ENCODE assay signal across 10 cellular contexts in the genomic region with DNA sequence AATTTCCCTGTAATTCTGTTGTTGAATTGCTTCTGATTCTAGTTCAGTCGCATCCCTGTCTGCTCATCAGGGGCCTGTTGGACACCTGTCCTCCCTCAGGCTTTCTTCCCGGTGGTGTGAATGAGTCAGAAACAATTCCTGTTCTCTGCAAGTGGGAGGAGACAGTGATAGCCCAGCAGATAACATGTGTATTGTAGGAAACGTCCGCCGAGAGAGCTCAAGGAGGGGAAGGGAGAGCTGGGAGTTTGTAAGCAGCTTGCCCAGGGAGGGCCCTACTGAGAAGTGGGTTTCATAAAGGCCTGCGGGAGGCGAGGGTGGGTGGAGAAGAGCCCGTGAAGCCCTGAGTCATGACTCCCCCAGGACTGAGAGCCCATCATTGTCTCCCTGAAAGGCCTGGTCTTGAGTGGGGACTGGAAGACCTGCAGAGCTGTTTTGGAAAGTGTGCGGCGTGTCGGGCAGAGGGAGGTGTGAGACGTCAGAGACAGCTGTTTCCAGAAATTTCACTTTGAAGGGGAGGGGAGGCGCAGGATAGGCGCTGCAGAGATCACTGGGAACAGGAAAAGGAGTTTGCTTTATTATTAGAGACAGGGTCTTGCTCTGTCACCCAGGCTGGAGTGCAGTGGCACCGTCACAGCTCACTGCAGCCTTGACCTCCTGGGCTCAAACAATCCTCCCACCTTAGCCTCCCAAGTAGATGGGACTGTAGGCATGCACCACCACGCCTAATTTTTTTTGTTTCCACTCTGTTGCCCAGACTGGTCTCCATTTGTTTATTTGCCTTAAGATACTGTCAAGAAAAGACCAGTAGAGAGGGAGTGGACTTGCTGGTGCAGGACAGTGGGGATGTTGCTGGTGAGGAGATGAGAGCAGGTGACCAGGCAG. TPM values are rescaled to one million over a fixed set of nuclear protein-coding genes. Genes with fewer than 3 reads are reported as not detected.
DNase-seq lines count a peak whose midpoint lies in the region; ATAC-seq lines count a peak whose summit lies in the region.
"Had no signal": no experiment of that assay in that cellular context is flagged by ENCODE, and none has a peak within 500 bp of the region (broad histone marks: within the 10 kb centered on the region; RNA-seq: fewer than 3 reads in every experiment).

No MANE protein-coding gene starts in this region.

- no peaks in the 10 kb centered on the region for H3K9me3 Mint-ChIP-seq in naive B cell

- DNase-seq in Daoy (ENCODE audit: low read depth), result peak; percentile 76
- DNase-seq in NCI-H2227 (lab: John Stamatoyannopoulos, UW; ENCODE audit: unreplicated experiment), result peak; percentile 38
- DNase-seq in dermis blood vessel endothelial cell, result peak; percentile 82
- DNase-seq in naive B cell, result no peak
- no peak for DNase-seq in effector CD4-positive, alpha-beta T cell
- DNase-seq: NCI-H2171 had no signal

- H3K4me3 Mint-ChIP-seq in naive B cell, result no peak overlapping the region

- peak overlapping the region in 5 of 6 donors; percentile 8 to 84 (median 75) for H3K27ac Mint-ChIP-seq in naive B cell

- peaks cover 38 to 87% of the 10 kb centered on the region in 2 donors for H3K36me3 Mint-ChIP-seq in naive B cell

- no peak for ATAC-seq in naive B cell (ENCODE audit: low read depth in 2 of 2)
- ATAC-seq in GM21515 (IDR thresholded peaks at IDR 0.05; ENCODE audit: unreplicated experiment), result no peak
- ATAC-seq in GM18502 (IDR thresholded peaks at IDR 0.05; ENCODE audit: poor library complexity, unreplicated experiment), result no peak
- no peak for ATAC-seq in GM21825 (IDR thresholded peaks at IDR 0.05; ENCODE audit: unreplicated experiment)

- peaks cover 0 to 24% (median 12%) of the 10 kb centered on the region in 3 donors for H3K4me1 Mint-ChIP-seq in naive B cell

- H3K27me3 Mint-ChIP-seq in naive B cell, result no peaks in the 10 kb centered on the region

RNA-seq across cellular contexts. Expression of gene NADSYN1, which starts 35.3 kb away (rescaled TPM):
- 21.1 and 34.9 TPM in 2 replicates for total RNA-seq in Daoy (2014; rRNA removed; shearing (Covaris generic))
- 92.2 and 128 TPM in 2 replicates for total RNA-seq in dermis blood vessel endothelial cell
- 10 to 100 TPM; 22.2 to 41.6 (median 32.1) TPM for polyA plus RNA-seq in naive B cell (ENCODE audit: low read depth in 6 of 6)

RNA-seq across cellular contexts. Expression of gene KRTAP5-7, which starts 38.7 kb away (rescaled TPM):
- total RNA-seq in Daoy (2014; rRNA removed; shearing (Covaris generic)), result not detected in 2 replicates
- total RNA-seq in dermis blood vessel endothelial cell, result not detected in 2 replicates
- polyA plus RNA-seq in naive B cell (ENCODE audit: low read depth in 6 of 6), result not detected
- total RNA-seq: glomerular endothelial cell had no signal

RNA-seq across cellular contexts. Expression of gene DHCR7, which starts 40.1 kb away (rescaled TPM):
- 34.9 and 39.2 TPM in 2 replicates for total RNA-seq in Daoy (2014; rRNA removed; shearing (Covaris generic))
- total RNA-seq in dermis blood vessel endothelial cell, result 41.9 and 110 TPM in 2 replicates
- 10 to 100 TPM; 10.2 to 19.0 (median 15.3) TPM for polyA plus RNA-seq in naive B cell (ENCODE audit: low read depth in 6 of 6)

RNA-seq across cellular contexts. Expression of gene KRTAP5-8, which starts 49.5 kb away (rescaled TPM):
- not detected in 2 replicates for total RNA-seq in Daoy (2014; rRNA removed; shearing (Covaris generic))
- total RNA-seq in dermis blood vessel endothelial cell, result not detected in 2 replicates
- polyA plus RNA-seq in naive B cell (ENCODE audit: low read depth in 6 of 6), result not detected
- total RNA-seq: glomerular endothelial cell had no signal

RNA-seq across cellular contexts. Expression of gene KRTAP5-9, which starts 59.9 kb away (rescaled TPM):
- total RNA-seq in Daoy (2014; rRNA removed; shearing (Covaris generic)), result not detected in 2 replicates
- not detected in 2 replicates for total RNA-seq in dermis blood vessel endothelial cell
- under 1 TPM in 1 of 6 donors, not detected in 5; 0.27 TPM for polyA plus RNA-seq in naive B cell (ENCODE audit: low read depth in 6 of 6)
- total RNA-seq: glomerular endothelial cell had no signal

Comparison
In these comparisons a context has a peak if more than half of its experiments do, and no peak if none do; other contexts are left out.
1. DNase-seq: peak in Daoy (single experiment), NCI-H2227 (single experiment) and dermis blood vessel endothelial cell (single experiment); none in naive B cell (single experiment) and effector CD4-positive, alpha-beta T cell (single experiment).